ENCODE assay signal across 13 cellular contexts in the genomic region with DNA sequence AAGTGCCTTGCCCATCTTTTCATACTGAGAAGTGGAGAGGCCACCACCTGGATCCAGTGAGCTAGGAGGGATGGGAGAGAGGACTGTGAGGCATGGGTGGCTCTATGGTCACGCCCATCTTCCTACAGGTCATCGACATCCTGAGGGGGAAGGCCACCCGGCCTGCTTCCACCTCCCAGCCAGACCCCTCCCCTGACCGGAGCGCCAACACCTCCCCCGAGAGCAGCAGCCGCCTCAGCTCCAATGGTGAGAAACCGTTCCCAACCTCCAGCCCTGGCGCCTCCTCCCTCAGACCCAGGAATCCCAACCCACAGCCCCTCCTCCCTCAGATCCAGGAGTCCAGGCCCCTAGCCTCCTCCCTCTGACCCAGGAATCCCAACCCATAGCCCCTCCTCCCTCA. TPM values are rescaled to one million over a fixed set of nuclear protein-coding genes. Genes with fewer than 3 reads are reported as not detected.
DNase-seq lines count a peak whose midpoint lies in the region; ATAC-seq and TF ChIP-seq lines count a peak whose summit lies in the region.
"Had no signal": no experiment of that assay in that cellular context is flagged by ENCODE, and none has a peak within 500 bp of the region (broad histone marks: within the 10 kb centered on the region; RNA-seq: fewer than 3 reads in every experiment).

No MANE protein-coding gene starts in this region.

- H3K9me3 ChIP-seq in mesodermal cell (ENCODE audit: control insufficient read depth, low read length) (no peaks in the 10 kb centered on the region), tibial artery (no peaks in the 10 kb centered on the region)

- peak overlapping the region; percentile 76 for H3K4me3 ChIP-seq in coronary artery
- H3K4me3 ChIP-seq in mesodermal cell (ENCODE audit: extremely low read depth, insufficient read depth, low read length, poor library complexity, severe bottlenecking) = peak overlapping the region; percentile 42
- peak overlapping the region; percentile 61 to 70 for H3K4me3 ChIP-seq in tibial artery
- H3K4me3 ChIP-seq: SK-N-MC had no signal

- H3K4me1 ChIP-seq in mesodermal cell (ENCODE audit: control insufficient read depth, insufficient read depth, low read length, poor library complexity, severe bottlenecking) (peaks cover 19% of the 10 kb centered on the region), tibial artery (peaks cover 8 to 51% (median 44%) of the 10 kb centered on the region in 4 donors)

- no peaks in the 10 kb centered on the region for H3K9me3 Mint-ChIP-seq in activated CD8-positive, alpha-beta memory T cell treated with anti-CD3 and anti-CD28 coated beads, Interleukin-2, amount 10 ng/mL, durations not matched to agents 7 days and 5 days (ENCODE audit: low read depth)

- H3K4me3 Mint-ChIP-seq in activated CD8-positive, alpha-beta memory T cell treated with anti-CD3 and anti-CD28 coated beads, Interleukin-2, amount 10 ng/mL, durations not matched to agents 7 days and 5 days = no peak overlapping the region
- H3K4me3 Mint-ChIP-seq: activated naive CD8-positive, alpha-beta T cell had no signal

- intact Hi-C loops in tibial artery (cut with DNase I; ENCODE audit: low total_unique reads) = no loop called here

- CTCF ChIA-PET in activated CD8-positive, alpha-beta memory T cell treated with anti-CD3 and anti-CD28 coated beads, Interleukin-2, amount 10 ng/mL, durations not matched to agents 7 days and 5 days (lab: Charles Lee) = no interaction called here
- CTCF ChIA-PET in GM10248 (lab: Yijun Ruan, JAX) (interaction anchor here (1.0 to 1.1 kb wide), 2 partner anchors 12 to 25 kb away, joined by 3 to 4 read pairs; no protein-coding TSS in a partner anchor), HEK293T (lab: Yijun Ruan, JAX) (interaction anchor here (1.3 kb wide), 1 partner anchor 34 kb away, joined by 3 read pairs; no protein-coding TSS in a partner anchor)

- POLR2A ChIA-PET in GM10248 (lab: Yijun Ruan, JAX) = no interaction called here
- POLR2A ChIA-PET in HEK293T (lab: Yijun Ruan, JAX) = no interaction called here

- TF ChIP-seq CTCF in coronary artery (IDR thresholded peaks at IDR 0.05) = no peak
- no peak for TF ChIP-seq CTCF in tibial artery (IDR thresholded peaks at IDR 0.05)
- no peak for TF ChIP-seq CTCF in GM10248 (IDR thresholded peaks at IDR 0.05; ENCODE audit: control extremely low read depth, extremely low read depth, low read depth, missing control alignments)

- no peaks in the 10 kb centered on the region for H3K27me3 Mint-ChIP-seq in activated CD8-positive, alpha-beta memory T cell treated with anti-CD3 and anti-CD28 coated beads, Interleukin-2, amount 10 ng/mL, durations not matched to agents 7 days and 5 days
- H3K27me3 Mint-ChIP-seq: activated naive CD8-positive, alpha-beta T cell had no signal

- H3K27me3 ChIP-seq in tibial artery = no peaks in the 10 kb centered on the region

- no peak for ATAC-seq in activated CD8-positive, alpha-beta memory T cell treated with anti-CD3 and anti-CD28 coated beads, Interleukin-2, amount 10 ng/mL, durations not matched to agents 7 days and 5 days
- ATAC-seq in HG03025 (IDR thresholded peaks at IDR 0.05; ENCODE audit: low FRiP score, unreplicated experiment) = no peak

- peaks cover 58% of the 10 kb centered on the region for H3K4me1 Mint-ChIP-seq in activated CD8-positive, alpha-beta memory T cell treated with anti-CD3 and anti-CD28 coated beads, Interleukin-2, amount 10 ng/mL, durations not matched to agents 7 days and 5 days

- H3K36me3 Mint-ChIP-seq in activated CD8-positive, alpha-beta memory T cell treated with anti-CD3 and anti-CD28 coated beads, Interleukin-2, amount 10 ng/mL, durations not matched to agents 7 days and 5 days = peaks cover 48% of the 10 kb centered on the region

- H3K36me3 ChIP-seq in mesodermal cell (ENCODE audit: control insufficient read depth, insufficient read depth, low read length) (no peaks in the 10 kb centered on the region), tibial artery (peaks cover 6 to 50% (median 23%) of the 10 kb centered on the region in 3 donors)

- peak overlapping the region; percentile 32 for H3K27ac Mint-ChIP-seq in activated CD8-positive, alpha-beta memory T cell treated with anti-CD3 and anti-CD28 coated beads, Interleukin-2, amount 10 ng/mL, durations not matched to agents 7 days and 5 days
- H3K27ac Mint-ChIP-seq: activated naive CD8-positive, alpha-beta T cell had no signal

- DNase-seq in activated CD8-positive, alpha-beta memory T cell treated with anti-CD3 and anti-CD28 coated beads, Interleukin-2, amount 10 ng/mL, durations not matched to agents 7 days and 5 days = no peak
- DNase-seq in activated CD8-positive, alpha-beta memory T cell treated with anti-CD3 and anti-CD28 coated beads, Interleukin-2, amount 50 U/mL, for 4 hours = no peak
- DNase-seq in coronary artery (ENCODE audit: low spot score) = no peak
- no peak for DNase-seq in tibial artery
- DNase-seq in GM10248 (ENCODE audit: extremely low spot score) = no peak
- no peak for DNase-seq in HEK293T (ENCODE audit: extremely low spot score)
- DNase-seq: NCI-H1105; stimulated activated CD4-positive, alpha-beta T cell treated with anti-CD3 and anti-CD28 coated beads, Interleukin-1b, Interleukin-23, amount 100 ng/mL, for 48 hours had no signal

- H3K27ac ChIP-seq in coronary artery = peak overlapping the region; percentile 77 to 89
- H3K27ac ChIP-seq in mesodermal cell (ENCODE audit: low read depth, low read length, severe bottlenecking) = no peak overlapping the region
- H3K27ac ChIP-seq in tibial artery = peak overlapping the region; percentile 84 to 93
- H3K27ac ChIP-seq: SK-N-MC had no signal

- WGBS in mesodermal cell (ENCODE audit: insufficient coverage in 2 of 2), 2 experiments = 20 to 26% methylated on average over 7 to 8 of the region's 9 CpGs

TF ChIP-seq in HEK293T, 16 proteins besides CTCF, POLR2A, EP300 and RAD21:
- no peak for TF ChIP-seq ZNF384 (IDR thresholded peaks at IDR 0.05)
- no peak for TF ChIP-seq CTBP1 (IDR thresholded peaks at IDR 0.05; ENCODE audit: borderline replicate concordance)
- no peak for TF ChIP-seq ELF4 (IDR thresholded peaks at IDR 0.05)
- no peak for TF ChIP-seq FOXA1 (IDR thresholded peaks at IDR 0.05)
- TF ChIP-seq, protein P1, sequence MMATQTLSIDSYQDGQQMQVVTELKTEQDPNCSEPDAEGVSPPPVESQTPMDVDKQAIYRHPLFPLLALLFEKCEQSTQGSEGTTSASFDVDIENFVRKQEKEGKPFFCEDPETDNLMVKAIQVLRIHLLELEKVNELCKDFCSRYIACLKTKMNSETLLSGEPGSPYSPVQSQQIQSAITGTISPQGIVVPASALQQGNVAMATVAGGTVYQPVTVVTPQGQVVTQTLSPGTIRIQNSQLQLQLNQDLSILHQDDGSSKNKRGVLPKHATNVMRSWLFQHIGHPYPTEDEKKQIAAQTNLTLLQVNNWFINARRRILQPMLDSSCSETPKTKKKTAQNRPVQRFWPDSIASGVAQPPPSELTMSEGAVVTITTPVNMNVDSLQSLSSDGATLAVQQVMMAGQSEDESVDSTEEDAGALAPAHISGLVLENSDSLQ (IDR thresholded peaks at IDR 0.05) = no peak
- TF ChIP-seq LEF1 (IDR thresholded peaks at IDR 0.05; ENCODE audit: borderline replicate concordance) = no peak
- TF ChIP-seq BHLHE40 (IDR thresholded peaks at IDR 0.05; ENCODE audit: borderline replicate concordance) = no peak
- no peak for TF ChIP-seq NFRKB (IDR thresholded peaks at IDR 0.05)
- no peak for TF ChIP-seq FOXK2 (IDR thresholded peaks at IDR 0.05)
- TF ChIP-seq HDGF (IDR thresholded peaks at IDR 0.05; ENCODE audit: borderline replicate concordance) = no peak
- no peak for TF ChIP-seq ARNT (IDR thresholded peaks at IDR 0.05)
- no peak for TF ChIP-seq SP1 (IDR thresholded peaks at IDR 0.05)
- TF ChIP-seq SUZ12 (IDR thresholded peaks at IDR 0.05) = no peak
- TF ChIP-seq FOXM1 (IDR thresholded peaks at IDR 0.05; ENCODE audit: borderline replicate concordance) = no peak
- no peak for TF ChIP-seq TARDBP (IDR thresholded peaks at IDR 0.05)
- no peak for TF ChIP-seq L3MBTL2 (conservative IDR thresholded peaks at IDR 0.05)

RNA-seq across cellular contexts. Expression of a gene that starts 10.1 kb away (rescaled TPM):
- total RNA-seq in activated CD8-positive, alpha-beta memory T cell treated with anti-CD3 and anti-CD28 coated beads, Interleukin-2, amount 10 ng/mL, durations not matched to agents 7 days and 5 days = 10 to 100 TPM; 56.3 to 60.3 TPM
- 11.8 TPM for polyA plus RNA-seq in mesodermal cell (2013, experiment 1 of 2)
- 10.7 TPM for polyA plus RNA-seq in mesodermal cell (2013, experiment 2 of 2)

RNA-seq across cellular contexts. Expression of a gene that starts 19.1 kb away (rescaled TPM):
- not detected for total RNA-seq in activated CD8-positive, alpha-beta memory T cell treated with anti-CD3 and anti-CD28 coated beads, Interleukin-2, amount 10 ng/mL, durations not matched to agents 7 days and 5 days
- not detected for polyA plus RNA-seq in mesodermal cell (2013, experiment 1 of 2)
- polyA plus RNA-seq in mesodermal cell (2013, experiment 2 of 2) = not detected

RNA-seq across cellular contexts. Expression of a gene that starts 50.3 kb away (rescaled TPM):
- total RNA-seq in activated CD8-positive, alpha-beta memory T cell treated with anti-CD3 and anti-CD28 coated beads, Interleukin-2, amount 10 ng/mL, durations not matched to agents 7 days and 5 days = not detected
- polyA plus RNA-seq in mesodermal cell (2013, experiment 1 of 2) = 18.1 TPM
- polyA plus RNA-seq in mesodermal cell (2013, experiment 2 of 2) = 14.9 TPM

RNA-seq across cellular contexts. Expression of a gene that starts 59.6 kb away (rescaled TPM):
- not detected for total RNA-seq in activated CD8-positive, alpha-beta memory T cell treated with anti-CD3 and anti-CD28 coated beads, Interleukin-2, amount 10 ng/mL, durations not matched to agents 7 days and 5 days
- not detected for polyA plus RNA-seq in mesodermal cell (2013, experiment 1 of 2)
- polyA plus RNA-seq in mesodermal cell (2013, experiment 2 of 2) = not detected
- polyA plus RNA-seq: keratinocyte had no signal
